ENCODE assay signal across 24 cellular contexts in the genomic region with DNA sequence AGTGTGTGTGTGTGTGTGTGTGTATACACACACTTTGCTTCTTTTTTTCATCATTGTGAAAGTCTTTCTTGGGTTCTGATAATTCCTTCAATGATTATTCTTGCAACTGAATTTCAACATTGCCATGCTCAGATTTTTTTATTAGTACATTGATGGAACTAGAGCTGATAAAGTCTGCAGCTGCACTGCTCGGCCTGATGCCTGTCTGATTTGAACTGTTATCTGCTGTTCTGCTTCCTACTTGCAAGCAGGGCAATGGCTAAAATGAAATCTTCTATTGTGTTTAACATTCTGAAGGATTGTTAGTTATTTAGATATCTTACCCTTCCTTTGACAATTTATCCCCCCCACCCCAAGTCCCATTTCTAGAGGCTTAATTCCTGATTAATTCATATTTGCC.
A peak's percentile ranks its signal among the peaks of the same experiment; 100 is the strongest.
DNase-seq lines count a peak whose midpoint lies in the region; ATAC-seq lines count a peak whose summit lies in the region.
"Had no signal": no experiment of that assay in that cellular context is flagged by ENCODE, and none has a peak within 500 bp of the region (broad histone marks: within the 10 kb centered on the region; RNA-seq: fewer than 3 reads in every experiment).

No MANE protein-coding gene starts in this region.

- H3K27me3 ChIP-seq in neuronal stem cell (ENCODE audit: control insufficient read depth in 3 of 3, insufficient read depth in 3 of 3, low read depth in 1 of 3, low read length in 3 of 3), result no peaks in the 10 kb centered on the region
- H3K27me3 ChIP-seq: BE2C, BLaER1 had no signal

- peak overlapping the region; percentile 24 for H2AFZ ChIP-seq in neuronal stem cell (ENCODE audit: low read length)

- H4K8ac ChIP-seq in neuronal stem cell (ENCODE audit: low read depth, low read length), result no peak overlapping the region

- H2AK5ac ChIP-seq in neuronal stem cell (ENCODE audit: low read depth, low read length), result no peak overlapping the region

- no peak overlapping the region for H3K27ac Mint-ChIP-seq in activated CD4-positive, alpha-beta T cell treated with anti-CD3 and anti-CD28 coated beads, Interleukin-2, amount 10 ng/mL, durations not matched to agents 24 days and 14 days
- H3K27ac Mint-ChIP-seq: CD14-positive monocyte; CD4-positive, alpha-beta memory T cell; CD4-positive, CD25-positive, alpha-beta regulatory T cell; CD8-positive, alpha-beta memory T cell had no signal

- H3K79me1 ChIP-seq in neuronal stem cell (ENCODE audit: low read depth, low read length), result no peaks in the 10 kb centered on the region

- H3K9me3 ChIP-seq in neuronal stem cell (replicated peaks in 1 of 2; ENCODE audit: control insufficient read depth in 2 of 2, insufficient read depth in 1 of 2, low read depth in 1 of 2, low read length in 2 of 2), result peaks cover 0 to 7% of the 10 kb centered on the region in 2 donors
- H3K9me3 ChIP-seq: BE2C, BLaER1 had no signal

- no peak overlapping the region for H2BK5ac ChIP-seq in neuronal stem cell (ENCODE audit: low read length)

- no peaks in the 10 kb centered on the region for H3K27me3 Mint-ChIP-seq in activated CD4-positive, alpha-beta T cell treated with anti-CD3 and anti-CD28 coated beads, Interleukin-2, amount 10 ng/mL, durations not matched to agents 24 days and 14 days
- H3K27me3 Mint-ChIP-seq: CD4-positive, alpha-beta memory T cell; CD4-positive, CD25-positive, alpha-beta regulatory T cell; CD8-positive, alpha-beta memory T cell had no signal

- no peak overlapping the region for H3K27ac ChIP-seq in neuronal stem cell (replicated peaks; ENCODE audit: low read length)
- H3K27ac ChIP-seq: BLaER1 had no signal

- no peak overlapping the region for H3K23ac ChIP-seq in neuronal stem cell (ENCODE audit: low read depth, low read length, poor library complexity)

- no peak overlapping the region for H2BK15ac ChIP-seq in neuronal stem cell (ENCODE audit: low read length)

- ATAC-seq in HG03457 (IDR thresholded peaks at IDR 0.05; ENCODE audit: unreplicated experiment), result no peak
- ATAC-seq: GM12878 had no signal

- no CpG with 5 or more reads among the region's 1 CpG for WGBS in neuronal stem cell (ENCODE audit: extremely low coverage in 2 of 2, insufficient read length in 2 of 2, insufficient replicate concordance in 1 of 2), 2 donors

- H3K9me3 Mint-ChIP-seq in activated CD4-positive, alpha-beta T cell treated with anti-CD3 and anti-CD28 coated beads, Interleukin-2, amount 10 ng/mL, durations not matched to agents 24 days and 14 days, result peaks cover 6% of the 10 kb centered on the region

- intact Hi-C loops in activated CD4-positive, alpha-beta T cell treated with anti-CD3 and anti-CD28 coated beads, Interleukin-2, amount 10 ng/mL, durations not matched to agents 24 days and 14 days (cut with micrococcal nuclease), result no loop called here

- H3K36me3 Mint-ChIP-seq in activated CD4-positive, alpha-beta T cell treated with anti-CD3 and anti-CD28 coated beads, Interleukin-2, amount 10 ng/mL, durations not matched to agents 24 days and 14 days (ENCODE audit: low read depth), result no peaks in the 10 kb centered on the region
- H3K36me3 Mint-ChIP-seq: CD14-positive monocyte; CD4-positive, alpha-beta memory T cell; CD4-positive, CD25-positive, alpha-beta regulatory T cell; CD8-positive, alpha-beta memory T cell had no signal

- H3K14ac ChIP-seq in neuronal stem cell (ENCODE audit: low read length), result no peak overlapping the region

- H3K4me2 ChIP-seq in neuronal stem cell (ENCODE audit: insufficient read depth, low read length, poor library complexity, severe bottlenecking), result no peak overlapping the region
- H3K4me2 ChIP-seq: BLaER1 had no signal

- H3K4me3 ChIP-seq in neuronal stem cell (ENCODE audit: low read length in 2 of 2), result no peak overlapping the region
- H3K4me3 ChIP-seq: BLaER1, GM12878 had no signal

- H3K4me1 ChIP-seq in neuronal stem cell (ENCODE audit: control insufficient read depth in 2 of 2, insufficient read depth in 1 of 2, low read depth in 1 of 2, low read length in 2 of 2), result peaks cover 2% of the 10 kb centered on the region in 2 donors
- H3K4me1 ChIP-seq: BE2C, BLaER1 had no signal

- DNase-seq in activated CD4-positive, alpha-beta T cell treated with anti-CD3 and anti-CD28 coated beads, Interleukin-2, amount 10 ng/mL, durations not matched to agents 24 days and 14 days, result peak; percentile 3
- no peak for DNase-seq in activated CD4-positive, alpha-beta T cell treated with anti-CD3 and anti-CD28 coated beads for 48 hours
- DNase-seq in neuronal stem cell (ENCODE audit: low spot score) (no peak), superior temporal gyrus (ENCODE audit: extremely low spot score) (peak; percentile 32), NCI-H82 (lab: John Stamatoyannopoulos, UW) (no peak)
- DNase-seq: 8988T; ACHN; BE2C; C1 segment of cervical spinal cord; CD4-positive, alpha-beta memory T cell; CD4-positive, CD25-positive, alpha-beta regulatory T cell; CD8-positive, alpha-beta memory T cell; COR-L47; DMS 273 treated with DMSO at 0.1 percent for 48 hours; DMS153; DMS53; DMS79; DND-41; EL; GDM1 had no signal

- no peak overlapping the region for H4K91ac ChIP-seq in neuronal stem cell (ENCODE audit: low read depth, low read length, poor library complexity)

- H3K36me3 ChIP-seq in neuronal stem cell (replicated peaks in 1 of 2; ENCODE audit: control insufficient read depth in 2 of 2, insufficient read depth in 2 of 2, low read length in 2 of 2), result no peaks in the 10 kb centered on the region
- H3K36me3 ChIP-seq: BE2C, BLaER1 had no signal

- no peak overlapping the region for H2BK12ac ChIP-seq in neuronal stem cell (ENCODE audit: low read length)

- H3K4ac ChIP-seq in neuronal stem cell (ENCODE audit: low read length), result no peak overlapping the region

- H3K18ac ChIP-seq in neuronal stem cell (ENCODE audit: low read length), result no peak overlapping the region

- H3K9ac ChIP-seq in neuronal stem cell (ENCODE audit: low read depth, low read length, poor library complexity), result no peak overlapping the region
- H3K9ac ChIP-seq: BLaER1 had no signal

- no peaks in the 10 kb centered on the region for H3K4me1 Mint-ChIP-seq in activated CD4-positive, alpha-beta T cell treated with anti-CD3 and anti-CD28 coated beads, Interleukin-2, amount 10 ng/mL, durations not matched to agents 24 days and 14 days
- H3K4me1 Mint-ChIP-seq: CD14-positive monocyte; CD4-positive, alpha-beta memory T cell; CD4-positive, CD25-positive, alpha-beta regulatory T cell; CD8-positive, alpha-beta memory T cell had no signal

- no peak overlapping the region for H2BK120ac ChIP-seq in neuronal stem cell (ENCODE audit: low read depth, low read length)

- no peak overlapping the region for H3K4me3 Mint-ChIP-seq in activated CD4-positive, alpha-beta T cell treated with anti-CD3 and anti-CD28 coated beads, Interleukin-2, amount 10 ng/mL, durations not matched to agents 24 days and 14 days
- H3K4me3 Mint-ChIP-seq: CD14-positive monocyte; CD4-positive, alpha-beta memory T cell; CD4-positive, CD25-positive, alpha-beta regulatory T cell; CD8-positive, alpha-beta memory T cell had no signal

Comparison
In these comparisons a context has a peak if more than half of its experiments do, and no peak if none do; other contexts are left out.
1. DNase-seq: peak in activated CD4-positive, alpha-beta T cell treated with anti-CD3 and anti-CD28 coated beads, Interleukin-2, amount 10 ng/mL, durations not matched to agents 24 days and 14 days (single experiment) and superior temporal gyrus (single experiment); none in activated CD4-positive, alpha-beta T cell treated with anti-CD3 and anti-CD28 coated beads for 48 hours (single experiment), neuronal stem cell (single experiment) and NCI-H82 (single experiment).